8 cellular contexts compared by ENCODE assay signal in the genomic region with DNA sequence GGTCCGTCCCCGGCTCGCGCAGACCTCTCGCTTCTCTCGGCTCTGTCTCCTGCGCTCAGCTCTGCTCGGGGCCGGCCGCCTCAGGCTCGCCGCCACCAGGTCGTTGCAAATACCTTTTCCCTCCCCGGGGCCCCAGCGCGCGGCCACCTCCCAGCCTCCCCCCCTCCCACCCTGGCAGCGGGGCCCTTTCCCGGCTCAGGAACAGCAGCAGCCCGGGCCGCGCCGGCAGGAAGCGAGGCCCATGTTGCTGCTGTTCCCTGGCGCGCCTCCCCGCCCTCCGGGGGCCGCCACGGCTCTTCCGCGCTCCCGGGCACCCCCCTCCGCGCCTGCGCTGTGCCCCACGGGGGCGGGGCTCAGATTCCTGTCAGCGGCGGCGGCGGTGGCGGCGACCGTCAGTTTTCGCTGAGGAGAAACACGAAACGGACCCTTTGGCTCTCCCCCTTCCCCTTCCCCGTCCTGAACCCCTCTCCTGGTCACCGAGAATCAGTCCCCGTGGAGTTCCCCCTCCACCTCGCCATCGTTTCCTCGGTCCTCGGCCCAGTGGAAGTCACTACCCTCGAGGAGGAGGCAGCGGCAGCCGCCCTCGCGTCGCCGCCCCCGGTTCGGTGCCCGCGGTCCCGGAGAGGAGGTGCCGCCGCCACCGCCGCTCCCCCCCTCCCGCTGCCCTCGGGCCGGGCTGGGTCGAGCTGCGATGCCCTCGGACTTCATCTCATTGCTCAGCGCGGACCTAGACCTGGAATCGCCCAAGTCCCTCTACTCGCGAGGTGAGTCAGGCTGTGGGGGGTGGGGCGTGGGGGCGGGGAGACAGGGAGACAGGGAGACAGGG. TPM values are rescaled to one million over a fixed set of nuclear protein-coding genes. Genes with fewer than 3 reads are reported as not detected.
DNase-seq lines count a peak whose midpoint lies in the region; ATAC-seq and TF ChIP-seq lines count a peak whose summit lies in the region.

A gene with protein sequence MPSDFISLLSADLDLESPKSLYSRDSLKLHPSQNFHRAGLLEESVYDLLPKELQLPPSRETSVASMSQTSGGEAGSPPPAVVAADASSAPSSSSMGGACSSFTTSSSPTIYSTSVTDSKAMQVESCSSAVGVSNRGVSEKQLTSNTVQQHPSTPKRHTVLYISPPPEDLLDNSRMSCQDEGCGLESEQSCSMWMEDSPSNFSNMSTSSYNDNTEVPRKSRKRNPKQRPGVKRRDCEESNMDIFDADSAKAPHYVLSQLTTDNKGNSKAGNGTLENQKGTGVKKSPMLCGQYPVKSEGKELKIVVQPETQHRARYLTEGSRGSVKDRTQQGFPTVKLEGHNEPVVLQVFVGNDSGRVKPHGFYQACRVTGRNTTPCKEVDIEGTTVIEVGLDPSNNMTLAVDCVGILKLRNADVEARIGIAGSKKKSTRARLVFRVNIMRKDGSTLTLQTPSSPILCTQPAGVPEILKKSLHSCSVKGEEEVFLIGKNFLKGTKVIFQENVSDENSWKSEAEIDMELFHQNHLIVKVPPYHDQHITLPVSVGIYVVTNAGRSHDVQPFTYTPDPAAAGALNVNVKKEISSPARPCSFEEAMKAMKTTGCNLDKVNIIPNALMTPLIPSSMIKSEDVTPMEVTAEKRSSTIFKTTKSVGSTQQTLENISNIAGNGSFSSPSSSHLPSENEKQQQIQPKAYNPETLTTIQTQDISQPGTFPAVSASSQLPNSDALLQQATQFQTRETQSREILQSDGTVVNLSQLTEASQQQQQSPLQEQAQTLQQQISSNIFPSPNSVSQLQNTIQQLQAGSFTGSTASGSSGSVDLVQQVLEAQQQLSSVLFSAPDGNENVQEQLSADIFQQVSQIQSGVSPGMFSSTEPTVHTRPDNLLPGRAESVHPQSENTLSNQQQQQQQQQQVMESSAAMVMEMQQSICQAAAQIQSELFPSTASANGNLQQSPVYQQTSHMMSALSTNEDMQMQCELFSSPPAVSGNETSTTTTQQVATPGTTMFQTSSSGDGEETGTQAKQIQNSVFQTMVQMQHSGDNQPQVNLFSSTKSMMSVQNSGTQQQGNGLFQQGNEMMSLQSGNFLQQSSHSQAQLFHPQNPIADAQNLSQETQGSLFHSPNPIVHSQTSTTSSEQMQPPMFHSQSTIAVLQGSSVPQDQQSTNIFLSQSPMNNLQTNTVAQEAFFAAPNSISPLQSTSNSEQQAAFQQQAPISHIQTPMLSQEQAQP (N-terminal part only) (plus strand): TSS at position 356 of the 826 bp plus-strand sequence. CDS start 336 bp downstream, at position 692.

- no peaks in the 10 kb centered on the region for H3K27me3 ChIP-seq in RWPE2 (ENCODE audit: insufficient read depth, poor library complexity, severe bottlenecking)

- peak within 1 kb of the TSS; percentile 98 to 100 for H3K27ac Mint-ChIP-seq in natural killer cell treated with Interleukin-12 subunit alpha and Interleukin-12 subunit beta and Interleukin-15 and Interleukin-18, amount 100 ng/mL, for 72 hours

- H3K27ac ChIP-seq in RWPE2 (ENCODE audit: poor library complexity, severe bottlenecking): peak within 1 kb of the TSS; percentile 92

- peaks cover 11% of the 10 kb centered on the region for H3K36me3 Mint-ChIP-seq in natural killer cell treated with Interleukin-12 subunit alpha and Interleukin-12 subunit beta and Interleukin-15 and Interleukin-18, amount 100 ng/mL, for 72 hours

- no peaks in the 10 kb centered on the region for H3K9me3 ChIP-seq in RWPE2 (ENCODE audit: severe bottlenecking)

- peak within 1 kb of the TSS; percentile 81 for H3K4me3 ChIP-seq in RWPE2 (ENCODE audit: severe bottlenecking)

- peaks cover 40% of the 10 kb centered on the region for H3K4me1 ChIP-seq in RWPE2 (ENCODE audit: insufficient read depth, poor library complexity, severe bottlenecking)

- H3K36me3 ChIP-seq in RWPE2 (ENCODE audit: low read depth): peaks cover 27% of the 10 kb centered on the region

- H3K9me3 Mint-ChIP-seq in natural killer cell treated with Interleukin-12 subunit alpha and Interleukin-12 subunit beta and Interleukin-15 and Interleukin-18, amount 100 ng/mL, for 72 hours: no peaks in the 10 kb centered on the region

- peak within 1 kb of the TSS; percentile 100 for H3K4me3 Mint-ChIP-seq in natural killer cell treated with Interleukin-12 subunit alpha and Interleukin-12 subunit beta and Interleukin-15 and Interleukin-18, amount 100 ng/mL, for 72 hours

- DNase-seq in DMS 273 (lab: John Stamatoyannopoulos, UW; ENCODE audit: unreplicated experiment) (peak; percentile 93), LoVo (ENCODE audit: low spot score) (peak; percentile 86), RWPE2 (ENCODE audit: low spot score) (peak; percentile 86), fibroblast of peridontal ligament (ENCODE audit: extremely low read depth) (peak; percentile 71)
- DNase-seq in activated T-helper 9 cell treated with anti-CD3 and anti-CD28 coated beads, Interleukin-2, amount 50 U/mL, for 16 hours (ENCODE audit: low read depth): peak; percentile 86
- DNase-seq in natural killer cell treated with Interleukin-12 subunit alpha and Interleukin-12 subunit beta and Interleukin-15 and Interleukin-18, amount 100 ng/mL, for 72 hours (ENCODE audit: low spot score): peak; percentile 91
- DNase-seq in stimulated activated naive CD4-positive, alpha-beta T cell treated with Interleukin-2 at 50 U/mL for 16 hours (lab: John Stamatoyannopoulos, UW): peak; percentile 79

- no peak for TF ChIP-seq CTCF in RWPE2 (IDR thresholded peaks at IDR 0.05; ENCODE audit: poor library complexity, severe bottlenecking)

- H3K4me1 Mint-ChIP-seq in natural killer cell treated with Interleukin-12 subunit alpha and Interleukin-12 subunit beta and Interleukin-15 and Interleukin-18, amount 100 ng/mL, for 72 hours (ENCODE audit: low read depth in 2 of 2): peaks cover 37 to 57% of the 10 kb centered on the region in 2 donors

- ATAC-seq in GM21786 (IDR thresholded peaks at IDR 0.05; ENCODE audit: unreplicated experiment) (peak; percentile 44), RWPE2 (ENCODE audit: low read depth) (peak; percentile 72)
- ATAC-seq in natural killer cell treated with Interleukin-12 subunit alpha and Interleukin-12 subunit beta and Interleukin-15 and Interleukin-18, amount 100 ng/mL, for 72 hours: peak; percentile 77

- H3K27me3 Mint-ChIP-seq in natural killer cell treated with Interleukin-12 subunit alpha and Interleukin-12 subunit beta and Interleukin-15 and Interleukin-18, amount 100 ng/mL, for 72 hours: no peaks in the 10 kb centered on the region

RNA-seq across cellular contexts. Expression of the gene that starts here (rescaled TPM):
- 100 to 1,000 TPM; 106 to 152 TPM for total RNA-seq in natural killer cell treated with Interleukin-12 subunit alpha and Interleukin-12 subunit beta and Interleukin-15 and Interleukin-18, amount 100 ng/mL, for 72 hours

Comparison
In these comparisons a context has a peak if more than half of its experiments do, and no peak if none do; other contexts are left out.
1. Peak in every context shown above with its lines: DNase-seq, ATAC-seq, H3K4me3 ChIP-seq and H3K27ac ChIP-seq.